14 cellular contexts compared by ENCODE assay signal in genomic region chr5:12901696-12902095, GRCh38.
DNase-seq lines count a peak whose midpoint lies in the region; ATAC-seq and TF ChIP-seq lines count a peak whose summit lies in the region.
"Had no signal": no experiment of that assay in that cellular context is flagged by ENCODE, and none has a peak within 500 bp of the region (broad histone marks: within the 10 kb centered on the region; RNA-seq: fewer than 3 reads in every experiment).

No MANE protein-coding gene starts in this region.

- H3K4me3 ChIP-seq in breast epithelium (no peak overlapping the region), mammary epithelial cell (replicated peaks in 1 of 3; ENCODE audit: insufficient read depth in 1 of 3, low read depth in 2 of 3, low read length in 3 of 3) (no peak overlapping the region), mesendoderm (ENCODE audit: low read length) (no peak overlapping the region)
- H3K4me3 ChIP-seq: GM23248 had no signal

- BruUV-seq in MCF 10A (replicated peaks; lab: Mats Ljungman, UMichigan) (no TSS peak), mammary epithelial cell (replicated peaks; lab: Mats Ljungman, UMichigan) (no TSS peak)

- H3K4ac ChIP-seq in mesendoderm (ENCODE audit: low read depth, low read length), result no peak overlapping the region

- H3K79me2 ChIP-seq in mammary epithelial cell (ENCODE audit: insufficient read depth, low read length), result no peaks in the 10 kb centered on the region
- no peaks in the 10 kb centered on the region for H3K79me2 ChIP-seq in mesendoderm (ENCODE audit: control insufficient read depth, insufficient read depth, low read length)

- H3K9ac ChIP-seq in mammary epithelial cell (ENCODE audit: insufficient read depth, low read length) (no peak overlapping the region), mesendoderm (ENCODE audit: low read length) (no peak overlapping the region)
- H3K9ac ChIP-seq: GM23248 had no signal

- WGBS in mammary epithelial cell (ENCODE audit: low coverage, missing lambda C conversion rate), result 100% methylated on average over 1 of the region's 1 CpG
- no CpG with 5 or more reads among the region's 1 CpG for WGBS in mesendoderm (ENCODE audit: extremely low coverage, insufficient coverage, low lambda C conversion rate)

- H3K4me2 ChIP-seq in mammary epithelial cell (ENCODE audit: insufficient read depth, low read depth, low read length), result no peak overlapping the region
- H3K4me2 ChIP-seq in mesendoderm (ENCODE audit: low read length), result no peak overlapping the region

- TF ChIP-seq CTCF in MCF 10A (IDR thresholded peaks at IDR 0.05; ENCODE audit: unreplicated experiment) (no peak), breast epithelium (IDR thresholded peaks at IDR 0.05) (no peak), mammary epithelial cell (conservative IDR thresholded peaks at IDR 0.05 in 1 of 2, IDR thresholded peaks at IDR 0.05 in 1 of 2; ENCODE audit: extremely low read depth in 1 of 2, insufficient read depth in 1 of 2, low read depth in 1 of 2, low read length in 2 of 2) (no peak)

- H3K79me1 ChIP-seq in mesendoderm (ENCODE audit: low read length), result no peaks in the 10 kb centered on the region

- no peak overlapping the region for H3K27ac Mint-ChIP-seq in MCF 10A (ENCODE audit: low read depth, unreplicated experiment)
- H3K27ac Mint-ChIP-seq: CD14-positive monocyte; CD8-positive, alpha-beta T cell had no signal

- H2BK15ac ChIP-seq in mesendoderm (replicated peaks; ENCODE audit: low read depth), result no peak overlapping the region

- POLR2A ChIA-PET in MCF 10A (lab: Yijun Ruan, JAX), result interaction anchor here (0.6 to 0.9 kb wide), 3 partner anchors 29 to 170 kb away, joined by 3 to 6 read pairs (median 3); no protein-coding TSS in a partner anchor

- H3K4me1 ChIP-seq in breast epithelium (no peaks in the 10 kb centered on the region), mammary epithelial cell (ENCODE audit: insufficient read depth, low read length) (peaks cover 7% of the 10 kb centered on the region), mesendoderm (ENCODE audit: control insufficient read depth, low read depth, low read length) (no peaks in the 10 kb centered on the region)

- H3K27me3 ChIP-seq in breast epithelium (no peaks in the 10 kb centered on the region), mammary epithelial cell (ENCODE audit: insufficient read depth, low read length) (no peaks in the 10 kb centered on the region), mesendoderm (ENCODE audit: insufficient read depth, low read length, poor library complexity) (no peaks in the 10 kb centered on the region)

- no peak for ATAC-seq in HG03432 (IDR thresholded peaks at IDR 0.05; ENCODE audit: unreplicated experiment)
- ATAC-seq: CD8-positive, alpha-beta T cell had no signal

- H3K36me3 ChIP-seq in breast epithelium (no peaks in the 10 kb centered on the region), mammary epithelial cell (ENCODE audit: insufficient read depth, low read length) (no peaks in the 10 kb centered on the region), mesendoderm (ENCODE audit: control insufficient read depth, insufficient read depth, low read length) (no peaks in the 10 kb centered on the region)

- H3K27ac ChIP-seq in breast epithelium (no peak overlapping the region), mammary epithelial cell (ENCODE audit: insufficient read depth, low read depth, low read length) (no peak overlapping the region), mesendoderm (ENCODE audit: low read depth, low read length) (no peak overlapping the region)
- H3K27ac ChIP-seq: 22Rv1, GM23248 had no signal

- no peak overlapping the region for H4K8ac ChIP-seq in mesendoderm (ENCODE audit: low read depth, low read length)

- no peaks in the 10 kb centered on the region for H4K20me1 ChIP-seq in mammary epithelial cell (ENCODE audit: insufficient read depth, low read length)

- no peak overlapping the region for H3K4me3 Mint-ChIP-seq in MCF 10A (ENCODE audit: unreplicated experiment)
- H3K4me3 Mint-ChIP-seq: CD14-positive monocyte; CD8-positive, alpha-beta T cell had no signal

- no peak overlapping the region for H3K23ac ChIP-seq in mesendoderm (ENCODE audit: low read length)

- no peak overlapping the region for H3K18ac ChIP-seq in mesendoderm (ENCODE audit: low read length)

- H2BK5ac ChIP-seq in mesendoderm (ENCODE audit: low read length), result no peak overlapping the region

- DNase-seq in MCF 10A (ENCODE audit: unreplicated experiment) (peak; percentile 37), breast epithelium (ENCODE audit: low spot score in 2 of 2) (no peak), mammary epithelial cell (peak; percentile 28), mesendoderm (peak; percentile 3)
- DNase-seq in activated CD4-positive, alpha-beta T cell treated with anti-CD3 and anti-CD28 coated beads for 4 hours, result no peak
- DNase-seq in stimulated activated CD4-positive, alpha-beta T cell treated with anti-CD3 and anti-CD28 coated beads, Interleukin-2, amount 100 ng/mL, for 24 hours, result no peak
- DNase-seq: CD8-positive, alpha-beta T cell; COR-L47; GM23248; IMR-90; KBM-7 had no signal

- peaks cover 11% of the 10 kb centered on the region for H3K9me3 Mint-ChIP-seq in MCF 10A (ENCODE audit: unreplicated experiment)

- CTCF ChIA-PET in MCF 10A (lab: Yijun Ruan, JAX) (interaction anchor here (0.6 kb wide), 1 partner anchor 1031 kb away, joined by 5 read pairs; no protein-coding TSS in a partner anchor), mammary epithelial cell (lab: Charles Lee; ENCODE audit: low non-redundant PET) (no interaction called here)

- H2AFZ ChIP-seq in mammary epithelial cell (ENCODE audit: low read depth, low read length), result no peak overlapping the region
- H2AFZ ChIP-seq: GM23248 had no signal

- dilution Hi-C loops in mammary epithelial cell (cut with HindIII; ENCODE audit: low sequenced_read_pairs), result no loop called here

- no peaks in the 10 kb centered on the region for H3K27me3 Mint-ChIP-seq in MCF 10A (ENCODE audit: insufficient read depth, unreplicated experiment)

- no peak overlapping the region for H3K56ac ChIP-seq in mesendoderm (ENCODE audit: low read length)

- no peaks in the 10 kb centered on the region for H3K36me3 Mint-ChIP-seq in MCF 10A (ENCODE audit: insufficient read depth, unreplicated experiment)
- H3K36me3 Mint-ChIP-seq: CD14-positive monocyte; CD8-positive, alpha-beta T cell had no signal

- no peak overlapping the region for H2AK5ac ChIP-seq in mesendoderm (ENCODE audit: low read length)

- H3K9me3 ChIP-seq in breast epithelium, result no peaks in the 10 kb centered on the region
- no peaks in the 10 kb centered on the region for H3K9me3 ChIP-seq in mammary epithelial cell (replicated peaks; ENCODE audit: insufficient read depth, low read length)

- H2BK120ac ChIP-seq in mesendoderm (ENCODE audit: low read depth, low read length), result no peak overlapping the region

- intact Hi-C loops in MCF 10A (cut with micrococcal nuclease) (no loop called here), breast epithelium (cut with DNase I; ENCODE audit: low total_unique reads) (no loop called here), mammary epithelial cell (cut with micrococcal nuclease) (loop anchor here (2.0 kb wide), 1 partner anchor 577 kb away; no protein-coding TSS in a partner anchor)

- no peak overlapping the region for H4K5ac ChIP-seq in mesendoderm (ENCODE audit: low read length)

- peaks cover 23% of the 10 kb centered on the region for H3K4me1 Mint-ChIP-seq in MCF 10A (ENCODE audit: insufficient read depth, unreplicated experiment)
- H3K4me1 Mint-ChIP-seq: CD14-positive monocyte had no signal

- in situ Hi-C loops in mammary epithelial cell (cut with MboI; ENCODE audit: low sequenced_read_pairs in 2 of 2), result no loop called here

- no peak for TF ChIP-seq POLR2A in breast epithelium (IDR thresholded peaks at IDR 0.05)

Comparison
In these comparisons a context has a peak if more than half of its experiments do, and no peak if none do; other contexts are left out.
1. DNase-seq: peak in MCF 10A (single experiment), mammary epithelial cell (single experiment) and mesendoderm (single experiment); none in breast epithelium (0 of 2), activated CD4-positive, alpha-beta T cell treated with anti-CD3 and anti-CD28 coated beads for 4 hours (0 of 2) and stimulated activated CD4-positive, alpha-beta T cell treated with anti-CD3 and anti-CD28 coated beads, Interleukin-2, amount 100 ng/mL, for 24 hours (0 of 2).